8 cellular contexts compared by ENCODE assay signal in genomic region chr2:180979086-180979934, GRCh38. TPM values are rescaled to one million over a fixed set of nuclear protein-coding genes. Genes with fewer than 3 reads are reported as not detected.
A peak's percentile ranks its signal among the peaks of the same experiment; 100 is the strongest.
DNase-seq lines count a peak whose midpoint lies in the region; ATAC-seq and TF ChIP-seq lines count a peak whose summit lies in the region.

No MANE protein-coding gene starts in this region.

- H3K4me1 Mint-ChIP-seq in activated CD4-positive, alpha-beta T cell treated with anti-CD3 and anti-CD28 coated beads, Interleukin-2, amount 10 ng/mL, durations not matched to agents 7 days and 5 days, result peaks cover 28% of the 10 kb centered on the region

- H3K4me1 ChIP-seq in gastroesophageal sphincter, result peaks cover 14 to 40% (median 22%) of the 10 kb centered on the region in 3 donors

- peaks cover 30% of the 10 kb centered on the region for H3K27me3 Mint-ChIP-seq in activated CD4-positive, alpha-beta T cell treated with anti-CD3 and anti-CD28 coated beads, Interleukin-2, amount 10 ng/mL, durations not matched to agents 7 days and 5 days

- TF ChIP-seq CTCF in gastroesophageal sphincter (IDR thresholded peaks at IDR 0.05), result no peak

- WGBS in gastroesophageal sphincter (ENCODE audit: low coverage in 1 of 2), 2 donors, result 43 to 54% methylated on average over 5 to 9 of the region's 9 CpGs

- ATAC-seq in gastroesophageal sphincter (no peak), GM19023 (IDR thresholded peaks at IDR 0.05; ENCODE audit: unreplicated experiment) (no peak)

- peak overlapping the region; percentile 72 to 96 (median 90) for H3K27ac ChIP-seq in gastroesophageal sphincter

- no peak for TF ChIP-seq POLR2A in gastroesophageal sphincter (IDR thresholded peaks at IDR 0.05)

- DNase-seq in activated effector memory CD4-positive, alpha-beta T cell treated with anti-CD3 and anti-CD28 coated beads, Interleukin-2, amount 50 U/mL, for 16 hours, result peak; percentile 58
- DNase-seq in activated effector memory CD4-positive, alpha-beta T cell treated with Interleukin-2 at 50 U/mL for 16 hours, result no peak
- no peak for DNase-seq in activated CD4-positive, alpha-beta T cell treated with anti-CD3 and anti-CD28 coated beads, Interleukin-2, amount 10 ng/mL, durations not matched to agents 7 days and 5 days
- DNase-seq in renal cortical epithelial cell (ENCODE audit: low read depth), result peak; percentile 80
- no peak for DNase-seq in NCI-H774 (lab: John Stamatoyannopoulos, UW)
- DNase-seq in NCI-H82 treated with DMSO at 0.1 percent for 48 hours (lab: John Stamatoyannopoulos, UW; ENCODE audit: unreplicated experiment), result no peak

- H3K27me3 ChIP-seq in gastroesophageal sphincter, result no peaks in the 10 kb centered on the region

- peak overlapping the region; percentile 85 for H3K27ac Mint-ChIP-seq in activated CD4-positive, alpha-beta T cell treated with anti-CD3 and anti-CD28 coated beads, Interleukin-2, amount 10 ng/mL, durations not matched to agents 7 days and 5 days

- no peaks in the 10 kb centered on the region for H3K9me3 ChIP-seq in gastroesophageal sphincter

- CTCF ChIA-PET in activated CD4-positive, alpha-beta T cell treated with anti-CD3 and anti-CD28 coated beads, Interleukin-2, amount 10 ng/mL, durations not matched to agents 7 days and 5 days (lab: Charles Lee), result interaction anchor here (0.6 to 2.7 kb wide), 6 partner anchors 11 to 47 kb away, joined by 3 to 28 read pairs (median 5); no protein-coding TSS in a partner anchor

- H3K9me3 Mint-ChIP-seq in activated CD4-positive, alpha-beta T cell treated with anti-CD3 and anti-CD28 coated beads, Interleukin-2, amount 10 ng/mL, durations not matched to agents 7 days and 5 days, result no peaks in the 10 kb centered on the region

- no peaks in the 10 kb centered on the region for H3K36me3 ChIP-seq in gastroesophageal sphincter

- TF ChIP-seq EP300 in gastroesophageal sphincter (IDR thresholded peaks at IDR 0.05), result no peak

- H3K4me3 ChIP-seq in gastroesophageal sphincter, result peak overlapping the region; percentile 69 to 74

- POLR2A ChIA-PET in activated CD4-positive, alpha-beta T cell treated with anti-CD3 and anti-CD28 coated beads, Interleukin-2, amount 10 ng/mL, durations not matched to agents 7 days and 5 days (lab: Charles Lee), result no interaction called here

- peak overlapping the region; percentile 66 for H3K4me3 Mint-ChIP-seq in activated CD4-positive, alpha-beta T cell treated with anti-CD3 and anti-CD28 coated beads, Interleukin-2, amount 10 ng/mL, durations not matched to agents 7 days and 5 days

- H3K36me3 Mint-ChIP-seq in activated CD4-positive, alpha-beta T cell treated with anti-CD3 and anti-CD28 coated beads, Interleukin-2, amount 10 ng/mL, durations not matched to agents 7 days and 5 days (ENCODE audit: low read depth), result peaks cover 11% of the 10 kb centered on the region

RNA-seq across cellular contexts. Expression of gene UBE2E3, which starts 1.1 kb away (rescaled TPM):
- 10 to 100 TPM; 33.3 to 41.7 TPM for total RNA-seq in activated CD4-positive, alpha-beta T cell treated with anti-CD3 and anti-CD28 coated beads, Interleukin-2, amount 10 ng/mL, durations not matched to agents 7 days and 5 days
- 10 to 100 TPM; 29.9 to 53.5 (median 42.2) TPM for total RNA-seq in gastroesophageal sphincter
- 75.2 and 102 TPM in 2 replicates for total RNA-seq in renal cortical epithelial cell

Comparison
In these comparisons a context has a peak if more than half of its experiments do, and no peak if none do; other contexts are left out.
1. DNase-seq: peak in activated effector memory CD4-positive, alpha-beta T cell treated with anti-CD3 and anti-CD28 coated beads, Interleukin-2, amount 50 U/mL, for 16 hours (single experiment) and renal cortical epithelial cell (single experiment); none in activated effector memory CD4-positive, alpha-beta T cell treated with Interleukin-2 at 50 U/mL for 16 hours (single experiment), activated CD4-positive, alpha-beta T cell treated with anti-CD3 and anti-CD28 coated beads, Interleukin-2, amount 10 ng/mL, durations not matched to agents 7 days and 5 days (single experiment), NCI-H774 (single experiment) and NCI-H82 treated with DMSO at 0.1 percent for 48 hours (single experiment).